In genomic region chr2:24872344-24873115, GRCh38 we compare ENCODE assay signal across 1 cellular context.
TF ChIP-seq lines count a peak whose summit lies in the region.

No MANE protein-coding gene starts in this region.

TF ChIP-seq in HepG2, 621 proteins besides CTCF, POLR2A, EP300 and RAD21 (continued from another document):
- TF ChIP-seq, protein P1, sequence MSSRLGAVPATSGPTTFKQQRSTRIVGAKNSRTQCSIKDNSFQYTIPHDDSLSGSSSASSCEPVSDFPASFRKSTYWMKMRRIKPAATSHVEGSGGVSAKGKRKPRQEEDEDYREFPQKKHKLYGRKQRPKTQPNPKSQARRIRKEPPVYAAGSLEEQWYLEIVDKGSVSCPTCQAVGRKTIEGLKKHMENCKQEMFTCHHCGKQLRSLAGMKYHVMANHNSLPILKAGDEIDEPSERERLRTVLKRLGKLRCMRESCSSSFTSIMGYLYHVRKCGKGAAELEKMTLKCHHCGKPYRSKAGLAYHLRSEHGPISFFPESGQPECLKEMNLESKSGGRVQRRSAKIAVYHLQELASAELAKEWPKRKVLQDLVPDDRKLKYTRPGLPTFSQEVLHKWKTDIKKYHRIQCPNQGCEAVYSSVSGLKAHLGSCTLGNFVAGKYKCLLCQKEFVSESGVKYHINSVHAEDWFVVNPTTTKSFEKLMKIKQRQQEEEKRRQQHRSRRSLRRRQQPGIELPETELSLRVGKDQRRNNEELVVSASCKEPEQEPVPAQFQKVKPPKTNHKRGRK (CRISPR knock-in tag; IDR thresholded peaks at IDR 0.05) = peak; percentile 67; the same call in 1 of the 2 replicates
- no peak for TF ChIP-seq RAD51 (IDR thresholded peaks at IDR 0.05; ENCODE audit: borderline replicate concordance)
- 0 out of 2 replicates have a peak, but pooled peaks have one; percentile 20 for TF ChIP-seq MYC (CRISPR knock-in tag; IDR thresholded peaks at IDR 0.05; ENCODE audit: borderline replicate concordance)
- TF ChIP-seq E2F2 (CRISPR knock-in tag; IDR thresholded peaks at IDR 0.05; ENCODE audit: borderline replicate concordance) = 0 out of 2 replicates have a peak, but pooled peaks have one; percentile 21
- TF ChIP-seq, protein P2, sequence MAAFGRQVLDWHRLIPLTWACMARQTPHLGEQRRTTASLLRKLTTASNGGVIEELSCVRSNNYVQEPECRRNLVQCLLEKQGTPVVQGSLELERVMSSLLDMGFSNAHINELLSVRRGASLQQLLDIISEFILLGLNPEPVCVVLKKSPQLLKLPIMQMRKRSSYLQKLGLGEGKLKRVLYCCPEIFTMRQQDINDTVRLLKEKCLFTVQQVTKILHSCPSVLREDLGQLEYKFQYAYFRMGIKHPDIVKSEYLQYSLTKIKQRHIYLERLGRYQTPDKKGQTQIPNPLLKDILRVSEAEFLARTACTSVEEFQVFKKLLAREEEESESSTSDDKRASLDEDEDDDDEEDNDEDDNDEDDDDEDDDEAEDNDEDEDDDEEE (CRISPR knock-in tag; IDR thresholded peaks at IDR 0.05) = no peak
- no peak for TF ChIP-seq ELF3 (CRISPR knock-in tag; IDR thresholded peaks at IDR 0.05)
- TF ChIP-seq NPAS2 (CRISPR knock-in tag; IDR thresholded peaks at IDR 0.05; ENCODE audit: borderline replicate concordance) = no peak
